8 cellular contexts compared by ENCODE assay signal in genomic region chr12:32755654-32756475, GRCh38. TPM values are rescaled to one million over a fixed set of nuclear protein-coding genes. Genes with fewer than 3 reads are reported as not detected.
DNase-seq lines count a peak whose midpoint lies in the region; ATAC-seq and TF ChIP-seq lines count a peak whose summit lies in the region.

Gene YARS2, minus strand, starts transcription at chr12:32755897. Its CDS starts 23 bp downstream, at chr12:32755874.

- no peaks in the 10 kb centered on the region for H3F3A ChIP-seq in SU-DHL-6 (ENCODE audit: insufficient read depth)

- H3K79me2 ChIP-seq in SU-DHL-6 (ENCODE audit: insufficient read depth, low read length) (peaks cover 26% of the 10 kb centered on the region), trophoblast cell (ENCODE audit: control insufficient read depth, insufficient read depth, low read length, poor library complexity) (peaks cover 5% of the 10 kb centered on the region)

- H3K14ac ChIP-seq in trophoblast cell (ENCODE audit: low read length), result peak within 1 kb of the TSS; percentile 95

- peak within 1 kb of the TSS; percentile 47 for H2BK12ac ChIP-seq in trophoblast cell (ENCODE audit: low read length)

- H4K12ac ChIP-seq in trophoblast cell (ENCODE audit: low read depth, low read length), result peak within 1 kb of the TSS; percentile 92

- no CpG with 5 or more reads among the region's 39 CpGs for WGBS in trophoblast cell (ENCODE audit: extremely low coverage, insufficient coverage, insufficient read length)

- no peak within 1 kb of the TSS for H3K23ac ChIP-seq in trophoblast cell (ENCODE audit: low read length)

- H3K9me3 ChIP-seq in SU-DHL-6 (ENCODE audit: insufficient read depth, low read length), result no peaks in the 10 kb centered on the region
- no peaks in the 10 kb centered on the region for H3K9me3 ChIP-seq in cardiac muscle cell (ENCODE audit: low read depth)
- peaks cover 4% of the 10 kb centered on the region for H3K9me3 ChIP-seq in trophoblast cell (ENCODE audit: insufficient read depth, low read depth, low read length)

- H2BK120ac ChIP-seq in trophoblast cell (ENCODE audit: insufficient read depth, low read length, poor library complexity), result peak within 1 kb of the TSS; percentile 88

- H3K27me3 Mint-ChIP-seq in type B pancreatic cell, result no peaks in the 10 kb centered on the region

- peaks cover 11% of the 10 kb centered on the region for H3K36me3 Mint-ChIP-seq in type B pancreatic cell

- H3K4me3 Mint-ChIP-seq in type B pancreatic cell, result peak within 1 kb of the TSS; percentile 87

- H3K4me2 ChIP-seq in SU-DHL-6 (ENCODE audit: low read depth, low read length, poor library complexity, severe bottlenecking) (peak within 1 kb of the TSS; percentile 91), trophoblast cell (ENCODE audit: low read length) (peak within 1 kb of the TSS; percentile 82)

- H3K9me2 ChIP-seq in SU-DHL-6 (replicated peaks; ENCODE audit: insufficient read depth, low read length), result no peaks in the 10 kb centered on the region

- DNase-seq in GM12864 (ENCODE audit: low read depth) (peak; percentile 98), NCI-H1105 treated with DMSO at 0.1 percent for 48 hours (lab: John Stamatoyannopoulos, UW) (peak; percentile 96), cardiac muscle cell (ENCODE audit: low read depth in 1 of 2, low spot score in 1 of 2) (peak; percentile 97 to 99), trophoblast cell (peak; percentile 99), type B pancreatic cell (ENCODE audit: extremely low spot score, unreplicated experiment) (peak; percentile 89)
- DNase-seq in activated naive CD8-positive, alpha-beta T cell treated with anti-CD3 and anti-CD28 coated beads, Interleukin-2, amount 50 U/mL, for 16 hours (ENCODE audit: low read depth, low spot score), result peak; percentile 69

- H3K18ac ChIP-seq in trophoblast cell (ENCODE audit: low read length), result peak within 1 kb of the TSS; percentile 97

- peak within 1 kb of the TSS; percentile 97 for H4K8ac ChIP-seq in trophoblast cell (ENCODE audit: low read depth, low read length)

- peak; percentile 94 for ATAC-seq in HG02642 (IDR thresholded peaks at IDR 0.05; ENCODE audit: poor library complexity, unreplicated experiment)

- H3K9ac ChIP-seq in SU-DHL-6 (ENCODE audit: low read length), result peak within 1 kb of the TSS; percentile 82
- H3K9ac ChIP-seq in trophoblast cell (ENCODE audit: low read length), result peak within 1 kb of the TSS; percentile 98

- peak within 1 kb of the TSS; percentile 92 for H3K4ac ChIP-seq in trophoblast cell (ENCODE audit: low read depth, low read length)

- H3K79me1 ChIP-seq in trophoblast cell (ENCODE audit: low read length), result peaks cover 10% of the 10 kb centered on the region

- H3K9me3 Mint-ChIP-seq in type B pancreatic cell, result no peaks in the 10 kb centered on the region

- H2AFZ ChIP-seq in SU-DHL-6 (ENCODE audit: low read depth, low read length, severe bottlenecking) (peak within 1 kb of the TSS; percentile 90), trophoblast cell (ENCODE audit: insufficient read depth, low read length, poor library complexity) (peak within 1 kb of the TSS; percentile 94)

- H2BK5ac ChIP-seq in trophoblast cell (ENCODE audit: low read depth, low read length, poor library complexity), result peak within 1 kb of the TSS; percentile 87

- no peaks in the 10 kb centered on the region for H4K20me1 ChIP-seq in SU-DHL-6 (ENCODE audit: low read depth, low read length)

- H3K27me3 ChIP-seq in SU-DHL-6 (ENCODE audit: low read length) (no peaks in the 10 kb centered on the region), cardiac muscle cell (no peaks in the 10 kb centered on the region), trophoblast cell (ENCODE audit: insufficient read depth, low read length) (no peaks in the 10 kb centered on the region)

- peak within 1 kb of the TSS; percentile 97 for H4K91ac ChIP-seq in trophoblast cell (ENCODE audit: low read depth, low read length)

- H3K4me1 Mint-ChIP-seq in type B pancreatic cell (ENCODE audit: unreplicated experiment), result peaks cover 13% of the 10 kb centered on the region

- TF ChIP-seq CTCF in GM12864 (IDR thresholded peaks at IDR 0.05; ENCODE audit: low read depth, low read length, missing control alignments), result peak; percentile 70
- peak; percentile 82 for TF ChIP-seq CTCF in SU-DHL-6 (IDR thresholded peaks at IDR 0.05; ENCODE audit: insufficient read depth, low read length, poor library complexity, severe bottlenecking)
- TF ChIP-seq CTCF in cardiac muscle cell (IDR thresholded peaks at IDR 0.05; ENCODE audit: low read depth, low read length), result peak; percentile 78
- TF ChIP-seq CTCF in type B pancreatic cell (conservative IDR thresholded peaks at IDR 0.05), result peak; percentile 97

- peak within 1 kb of the TSS; percentile 98 for H3K27ac Mint-ChIP-seq in type B pancreatic cell

- H3K27ac ChIP-seq in SU-DHL-6 (ENCODE audit: low read depth, low read length) (peak within 1 kb of the TSS; percentile 74), cardiac muscle cell (peak within 1 kb of the TSS; percentile 95), trophoblast cell (ENCODE audit: low read depth, low read length) (peak within 1 kb of the TSS; percentile 88)

- H3K4me3 ChIP-seq in GM12864 (ENCODE audit: low read depth, low read length) (peak within 1 kb of the TSS; percentile 96), SU-DHL-6 (ENCODE audit: insufficient read depth, low read length, poor library complexity, severe bottlenecking) (peak within 1 kb of the TSS; percentile 88), cardiac muscle cell (peak within 1 kb of the TSS; percentile 89), trophoblast cell (ENCODE audit: low read depth, low read length) (peak within 1 kb of the TSS; percentile 97)

- H3K4me1 ChIP-seq in cardiac muscle cell (ENCODE audit: low read depth) (peaks cover 8% of the 10 kb centered on the region), trophoblast cell (ENCODE audit: control insufficient read depth in 1 of 2, insufficient read depth in 2 of 2, low read length in 2 of 2) (peaks cover 6 to 8% of the 10 kb centered on the region in 2 experiments)

- H3K36me3 ChIP-seq in SU-DHL-6 (ENCODE audit: low read length), result peaks cover 5% of the 10 kb centered on the region; the same call in 1 of the 2 replicates
- H3K36me3 ChIP-seq in cardiac muscle cell, result peaks cover 9% of the 10 kb centered on the region
- peaks cover 10 to 14% of the 10 kb centered on the region in 2 experiments for H3K36me3 ChIP-seq in trophoblast cell (ENCODE audit: control insufficient read depth in 1 of 2, insufficient read depth in 2 of 2, low read length in 2 of 2)

- H2AK5ac ChIP-seq in trophoblast cell (ENCODE audit: low read length), result peak within 1 kb of the TSS; percentile 83

RNA-seq across cellular contexts. Expression of gene YARS2, which starts in this region (rescaled TPM):
- 31.6 and 39.9 TPM in 2 replicates for total RNA-seq in cardiac muscle cell
- 33.4 and 44.1 TPM in 2 replicates for polyA plus RNA-seq in cardiac muscle cell
- 22.7 and 24.2 TPM in 2 replicates for polyA plus RNA-seq in trophoblast cell (2013)
- total RNA-seq in type B pancreatic cell (ENCODE audit: low replicate concordance), result 23.6 and 31.4 TPM in 2 replicates

Comparison
In these comparisons a context has a peak if more than half of its experiments do, and no peak if none do; other contexts are left out.
1. Peak in every context shown above with its lines: DNase-seq, ATAC-seq, H3K4me3 ChIP-seq and H3K27ac ChIP-seq.